Comparison of ENCODE assay signal across 38 cellular contexts in genomic region chr10:101016814-101017213, GRCh38.
"Had no signal": no experiment of that assay in that cellular context is flagged by ENCODE, and none has a peak within 500 bp of the region (broad histone marks: within the 10 kb centered on the region; RNA-seq: fewer than 3 reads in every experiment).

No MANE protein-coding gene starts in this region.

- DNase-seq: activated B cell treated with CpG ODN at 0.5 μM for 24 hours; activated CD4-positive, alpha-beta memory T cell treated with anti-CD3 and anti-CD28 coated beads for 36 hours; activated CD4-positive, alpha-beta T cell treated with anti-CD3 and anti-CD28 coated beads for 36 hours; activated CD4-positive, alpha-beta T cell treated with anti-CD3 and anti-CD28 coated beads, Interleukin-2, amount 10 ng/mL, durations not matched to agents 24 days and 14 days; activated CD4-positive, CD25-positive, alpha-beta regulatory T cell treated with anti-CD3 and anti-CD28 coated beads, Interleukin-2, amount 50 U/mL, for 72 hours; activated CD8-positive, alpha-beta memory T cell treated with anti-CD3 and anti-CD28 coated beads, Interleukin-2, amount 10 ng/mL, durations not matched to agents 7 days and 5 days; activated CD8-positive, alpha-beta memory T cell treated with anti-CD3 and anti-CD28 coated beads, Interleukin-2, amount 50 U/mL, for 4 hours; activated CD8-positive, alpha-beta T cell treated with anti-CD3 and anti-CD28 coated beads, Interleukin-2, amount 10 ng/mL, durations not matched to agents 7 days and 5 days; activated effector memory CD4-positive, alpha-beta T cell treated with anti-CD3 and anti-CD28 coated beads, Interleukin-2, amount 50 U/mL, for 16 hours; activated naive CD4-positive, alpha-beta T cell treated with anti-CD3 and anti-CD28 coated beads for 36 hours; activated naive CD8-positive, alpha-beta T cell treated with anti-CD3 and anti-CD28 coated beads for 36 hours; activated naive CD8-positive, alpha-beta T cell treated with anti-CD3 and anti-CD28 coated beads, Interleukin-2, amount 50 U/mL, for 24 hours; activated T-cell treated with anti-CD3 and anti-CD28 coated beads, Interleukin-2, amount 50 U/mL, for 1 hour; activated T-cell treated with anti-CD3 and anti-CD28 coated beads, Interleukin-2, amount 50 U/mL, for 48 hours; adrenal gland; amygdala; aorta; central memory CD4-positive, alpha-beta T cell; cerebellar nuclear complex; dorsolateral prefrontal cortex; effector memory CD4-positive, alpha-beta T cell; endodermal cell; foreskin fibroblast; T-helper 1 cell; T-helper 17 cell; T1000; WERI-Rb-1 had no signal

- H3K36me3 Mint-ChIP-seq: activated CD4-positive, alpha-beta memory T cell treated with anti-CD3 and anti-CD28 coated beads for 36 hours; activated CD8-positive, alpha-beta memory T cell treated with anti-CD3 and anti-CD28 coated beads, Interleukin-2, amount 10 ng/mL, durations not matched to agents 7 days and 5 days; activated naive CD4-positive, alpha-beta T cell treated with anti-CD3 and anti-CD28 coated beads, Interleukin-2, amount 50 U/mL, for 24 hours; activated naive CD8-positive, alpha-beta T cell treated with anti-CD3 and anti-CD28 coated beads for 36 hours; brain had no signal

- H3K27ac Mint-ChIP-seq: activated CD4-positive, alpha-beta memory T cell treated with anti-CD3 and anti-CD28 coated beads for 36 hours; activated CD4-positive, alpha-beta T cell treated with anti-CD3 and anti-CD28 coated beads for 36 hours; activated CD4-positive, alpha-beta T cell treated with anti-CD3 and anti-CD28 coated beads, Interleukin-2, amount 10 ng/mL, durations not matched to agents 24 days and 14 days; activated CD8-positive, alpha-beta memory T cell treated with anti-CD3 and anti-CD28 coated beads, Interleukin-2, amount 10 ng/mL, durations not matched to agents 7 days and 5 days; activated CD8-positive, alpha-beta T cell treated with anti-CD3 and anti-CD28 coated beads, Interleukin-2, amount 10 ng/mL, durations not matched to agents 7 days and 5 days; activated naive CD4-positive, alpha-beta T cell treated with anti-CD3 and anti-CD28 coated beads for 36 hours; activated naive CD4-positive, alpha-beta T cell treated with anti-CD3 and anti-CD28 coated beads, Interleukin-2, amount 50 U/mL, for 24 hours; activated naive CD8-positive, alpha-beta T cell treated with anti-CD3 and anti-CD28 coated beads for 36 hours; activated naive CD8-positive, alpha-beta T cell treated with anti-CD3 and anti-CD28 coated beads, Interleukin-2, amount 50 U/mL, for 24 hours; activated T-helper 1 cell treated with anti-CD3 and anti-CD28 coated beads, Interleukin-12 subunit alpha, Interleukin-12 subunit beta, Interleukin-2, Interleukin-4 antibody, amounts not matched to agents 30 ng/mL and 10 ng/mL and 1 ng/mL, durations not matched to agents 14 hours and 24 hours and 36 hours; activated T-helper 2 cell treated with anti-CD3 and anti-CD28 coated beads, Interferon-gamma antibody, Interleukin-2, Interleukin-4, amounts not matched to agents 10 μg/mL and 5 μg/mL and 100 μg/mL, durations not matched to agents 14 hours and 24 hours and 36 hours; brain; dendritic cell treated with granulocyte-macrophage colony-stimulating factor and Interleukin-4, amounts not matched to agents 40 ng/mL and 50 ng/mL, for 4 days; endodermal cell; T-helper 17 cell; T-helper 2 cell treated with Interferon-gamma antibody and Interleukin-4, amounts not matched to agents 5 μg/mL and 100 μg/mL, for 36 hours had no signal

- H3K9me3 Mint-ChIP-seq: activated B cell treated with CpG ODN at 0.5 μM for 24 hours; activated CD4-positive, alpha-beta memory T cell treated with anti-CD3 and anti-CD28 coated beads for 36 hours; activated CD4-positive, alpha-beta T cell treated with anti-CD3 and anti-CD28 coated beads, Interleukin-2, amount 10 ng/mL, durations not matched to agents 24 days and 14 days; activated naive CD4-positive, alpha-beta T cell treated with anti-CD3 and anti-CD28 coated beads for 36 hours; activated naive CD4-positive, alpha-beta T cell treated with anti-CD3 and anti-CD28 coated beads, Interleukin-2, amount 50 U/mL, for 24 hours; activated naive CD8-positive, alpha-beta T cell treated with anti-CD3 and anti-CD28 coated beads for 36 hours; activated naive CD8-positive, alpha-beta T cell treated with anti-CD3 and anti-CD28 coated beads, Interleukin-2, amount 50 U/mL, for 24 hours; activated T-helper 1 cell treated with anti-CD3 and anti-CD28 coated beads, Interleukin-12 subunit alpha, Interleukin-12 subunit beta, Interleukin-2, Interleukin-4 antibody, amounts not matched to agents 30 ng/mL and 10 ng/mL and 1 ng/mL, durations not matched to agents 14 hours and 24 hours and 36 hours; activated T-helper 2 cell treated with anti-CD3 and anti-CD28 coated beads, Interferon-gamma antibody, Interleukin-2, Interleukin-4, amounts not matched to agents 10 μg/mL and 5 μg/mL and 100 μg/mL, durations not matched to agents 14 hours and 24 hours and 36 hours; dendritic cell treated with granulocyte-macrophage colony-stimulating factor and Interleukin-4, amounts not matched to agents 40 ng/mL and 50 ng/mL, for 4 days; endodermal cell; T-helper 2 cell treated with Interferon-gamma antibody and Interleukin-4, amounts not matched to agents 5 μg/mL and 100 μg/mL, for 36 hours had no signal

- ATAC-seq: activated CD4-positive, alpha-beta T cell treated with anti-CD3 and anti-CD28 coated beads for 36 hours; activated CD8-positive, alpha-beta memory T cell treated with anti-CD3 and anti-CD28 coated beads, Interleukin-2, amount 10 ng/mL, durations not matched to agents 7 days and 5 days; activated CD8-positive, alpha-beta T cell treated with anti-CD3 and anti-CD28 coated beads, Interleukin-2, amount 10 ng/mL, durations not matched to agents 7 days and 5 days; activated naive CD8-positive, alpha-beta T cell treated with anti-CD3 and anti-CD28 coated beads, Interleukin-2, amount 50 U/mL, for 24 hours; esophagus mucosa; T-helper 17 cell had no signal

- FAIRE-seq: frontal cortex had no signal

- H3K36me3 ChIP-seq: adrenal gland, breast epithelium, cardiac muscle cell, WERI-Rb-1 had no signal

- H3K9me3 ChIP-seq: adrenal gland, breast epithelium had no signal

- H3K4me3 ChIP-seq: adrenal gland, breast epithelium, cardiac muscle cell, coronary artery, dorsolateral prefrontal cortex had no signal

- H3K27me3 ChIP-seq: adrenal gland, breast epithelium, dorsolateral prefrontal cortex had no signal

- H3K27ac ChIP-seq: adrenal gland, breast epithelium, cardiac muscle cell, coronary artery, WERI-Rb-1 had no signal

- H3K4me3 Mint-ChIP-seq: activated B cell treated with CpG ODN at 0.5 μM for 24 hours; activated CD4-positive, alpha-beta memory T cell treated with anti-CD3 and anti-CD28 coated beads for 36 hours; activated CD4-positive, alpha-beta T cell treated with anti-CD3 and anti-CD28 coated beads for 36 hours; activated CD4-positive, alpha-beta T cell treated with anti-CD3 and anti-CD28 coated beads, Interleukin-2, amount 10 ng/mL, durations not matched to agents 24 days and 14 days; activated CD8-positive, alpha-beta memory T cell treated with anti-CD3 and anti-CD28 coated beads, Interleukin-2, amount 10 ng/mL, durations not matched to agents 7 days and 5 days; activated CD8-positive, alpha-beta T cell treated with anti-CD3 and anti-CD28 coated beads, Interleukin-2, amount 10 ng/mL, durations not matched to agents 7 days and 5 days; activated naive CD4-positive, alpha-beta T cell treated with anti-CD3 and anti-CD28 coated beads for 36 hours; activated naive CD4-positive, alpha-beta T cell treated with anti-CD3 and anti-CD28 coated beads, Interleukin-2, amount 50 U/mL, for 24 hours; activated naive CD8-positive, alpha-beta T cell treated with anti-CD3 and anti-CD28 coated beads for 36 hours; activated naive CD8-positive, alpha-beta T cell treated with anti-CD3 and anti-CD28 coated beads, Interleukin-2, amount 50 U/mL, for 24 hours; activated T-helper 1 cell treated with anti-CD3 and anti-CD28 coated beads, Interleukin-12 subunit alpha, Interleukin-12 subunit beta, Interleukin-2, Interleukin-4 antibody, amounts not matched to agents 30 ng/mL and 10 ng/mL and 1 ng/mL, durations not matched to agents 14 hours and 24 hours and 36 hours; brain; dendritic cell treated with granulocyte-macrophage colony-stimulating factor and Interleukin-4, amounts not matched to agents 40 ng/mL and 50 ng/mL, for 4 days; endodermal cell; T-helper 17 cell; T-helper 2 cell treated with Interferon-gamma antibody and Interleukin-4, amounts not matched to agents 5 μg/mL and 100 μg/mL, for 36 hours had no signal
